ENCODE assay signal across 8 cellular contexts in the genomic region with DNA sequence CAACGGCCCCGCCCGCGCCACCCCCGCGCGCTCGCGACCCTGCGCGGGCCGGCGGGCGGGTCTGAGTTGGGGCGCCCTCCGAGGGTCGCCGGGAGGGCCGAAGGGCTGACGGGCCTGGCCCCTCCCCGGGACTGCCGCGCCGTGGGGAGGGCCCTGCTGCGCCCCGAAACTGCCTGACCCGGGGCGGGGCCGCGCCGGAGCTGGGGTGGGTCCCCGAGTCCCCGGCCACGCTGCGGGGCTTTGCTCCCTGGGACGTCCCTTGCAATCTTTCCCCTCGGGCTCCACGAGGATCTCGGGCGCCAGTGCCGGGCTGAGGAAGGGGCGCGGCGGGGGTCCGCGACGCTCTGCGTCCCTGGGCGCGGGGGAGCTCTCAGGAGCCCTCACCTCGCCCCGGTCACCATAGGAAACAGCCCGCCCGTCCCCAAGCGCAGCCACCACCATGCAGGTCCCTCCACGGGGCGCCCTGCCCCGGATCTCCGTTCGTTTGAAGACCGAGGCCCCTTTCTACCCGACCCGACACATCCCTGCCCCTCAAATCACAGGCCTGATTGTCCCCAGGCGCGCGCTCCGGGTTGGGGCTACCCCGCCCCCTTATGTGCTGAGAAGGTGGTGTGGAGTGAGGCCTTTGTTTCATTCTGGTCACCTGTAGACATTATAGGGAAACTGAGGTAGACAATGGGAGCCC. TPM values are rescaled to one million over a fixed set of nuclear protein-coding genes. Genes with fewer than 3 reads are reported as not detected.
A peak's percentile ranks its signal among the peaks of the same experiment; 100 is the strongest.
DNase-seq lines count a peak whose midpoint lies in the region; ATAC-seq, FAIRE-seq and TF ChIP-seq lines count a peak whose summit lies in the region.

No MANE protein-coding gene starts in this region.

- H3K27ac ChIP-seq in effector memory CD4-positive, alpha-beta T cell (ENCODE audit: insufficient read depth, low read length, poor library complexity, severe bottlenecking): peak overlapping the region; percentile 75

- H3K4me3 Mint-ChIP-seq in mesothelial cell of epicardium: peak overlapping the region; percentile 77
- peak overlapping the region; percentile 85 for H3K4me3 Mint-ChIP-seq in stimulated activated naive CD8-positive, alpha-beta T cell treated with anti-CD3 and anti-CD28 coated beads, Interleukin-15, Interleukin-2, amounts not matched to agents 100 ng/mL and 50 ng/mL, for 24 hours

- H3K4me1 Mint-ChIP-seq in mesothelial cell of epicardium: peaks cover 42% of the 10 kb centered on the region
- peaks cover 35% of the 10 kb centered on the region for H3K4me1 Mint-ChIP-seq in stimulated activated naive CD8-positive, alpha-beta T cell treated with anti-CD3 and anti-CD28 coated beads, Interleukin-15, Interleukin-2, amounts not matched to agents 100 ng/mL and 50 ng/mL, for 24 hours (ENCODE audit: low read depth)

- no peak for DNase-seq in AG09309 (ENCODE audit: low read depth)
- DNase-seq in GM19239 (ENCODE audit: insufficient read length, low spot score): no peak
- DNase-seq in NCI-H1930 (lab: John Stamatoyannopoulos, UW): peak; percentile 68 to 83
- DNase-seq in activated CD4-positive, alpha-beta T cell treated with anti-CD3 and anti-CD28 coated beads, Interleukin-2, amount 50 U/mL, for 1 hour: peak; percentile 46
- DNase-seq in effector memory CD4-positive, alpha-beta T cell: peak; percentile 34 to 44 (median 38)
- peak in 1 of 2 experiments; percentile 74 for DNase-seq in mesothelial cell of epicardium (ENCODE audit: low spot score in 2 of 2, unreplicated experiment in 2 of 2)

- peak overlapping the region; percentile 57 for H3K4me3 ChIP-seq in AG09309 (ENCODE audit: control insufficient read depth, low read depth, low read length)
- H3K4me3 ChIP-seq in effector memory CD4-positive, alpha-beta T cell (ENCODE audit: insufficient read depth, low read depth, low read length, poor library complexity, severe bottlenecking): peak overlapping the region; percentile 67

- no peak for TF ChIP-seq CTCF in AG09309 (IDR thresholded peaks at IDR 0.05; ENCODE audit: control insufficient read depth, insufficient read depth, low read depth, low read length, missing control alignments)
- no peak for TF ChIP-seq CTCF in mesothelial cell of epicardium (IDR thresholded peaks at IDR 0.05; ENCODE audit: unreplicated experiment)

- H3K36me3 ChIP-seq in effector memory CD4-positive, alpha-beta T cell (ENCODE audit: control insufficient read depth, insufficient read depth, low read length): peaks cover 28% of the 10 kb centered on the region

- no peaks in the 10 kb centered on the region for H3K27me3 ChIP-seq in effector memory CD4-positive, alpha-beta T cell (replicated peaks; ENCODE audit: control insufficient read depth, insufficient read depth, low read length, poor library complexity, severe bottlenecking)

- no peaks in the 10 kb centered on the region for H3K9me3 Mint-ChIP-seq in mesothelial cell of epicardium
- H3K9me3 Mint-ChIP-seq in stimulated activated naive CD8-positive, alpha-beta T cell treated with anti-CD3 and anti-CD28 coated beads, Interleukin-15, Interleukin-2, amounts not matched to agents 100 ng/mL and 50 ng/mL, for 24 hours: no peaks in the 10 kb centered on the region

- no peaks in the 10 kb centered on the region for H3K9me3 ChIP-seq in effector memory CD4-positive, alpha-beta T cell (ENCODE audit: control insufficient read depth, low read length)

- peaks cover 38% of the 10 kb centered on the region for H3K36me3 Mint-ChIP-seq in mesothelial cell of epicardium
- H3K36me3 Mint-ChIP-seq in stimulated activated naive CD8-positive, alpha-beta T cell treated with anti-CD3 and anti-CD28 coated beads, Interleukin-15, Interleukin-2, amounts not matched to agents 100 ng/mL and 50 ng/mL, for 24 hours (ENCODE audit: low read depth): peaks cover 39% of the 10 kb centered on the region

- H3K27ac Mint-ChIP-seq in mesothelial cell of epicardium: peak overlapping the region; percentile 98
- H3K27ac Mint-ChIP-seq in stimulated activated naive CD8-positive, alpha-beta T cell treated with anti-CD3 and anti-CD28 coated beads, Interleukin-15, Interleukin-2, amounts not matched to agents 100 ng/mL and 50 ng/mL, for 24 hours: peak overlapping the region; percentile 88

- peaks cover 55% of the 10 kb centered on the region for H3K4me1 ChIP-seq in effector memory CD4-positive, alpha-beta T cell (ENCODE audit: control insufficient read depth, insufficient read depth, low read length, poor library complexity, severe bottlenecking)

- peak; percentile 75 for FAIRE-seq in GM19239 (lab: Jason Lieb, UNC)

- ATAC-seq in HG03108 (IDR thresholded peaks at IDR 0.05; ENCODE audit: unreplicated experiment): no peak

- peaks cover 2% of the 10 kb centered on the region for H3K27me3 Mint-ChIP-seq in mesothelial cell of epicardium (ENCODE audit: low read depth)
- H3K27me3 Mint-ChIP-seq in stimulated activated naive CD8-positive, alpha-beta T cell treated with anti-CD3 and anti-CD28 coated beads, Interleukin-15, Interleukin-2, amounts not matched to agents 100 ng/mL and 50 ng/mL, for 24 hours: no peaks in the 10 kb centered on the region

RNA-seq across cellular contexts. Expression of gene ACTG1, which starts 0.5 kb away (rescaled TPM):
- total RNA-seq in mesothelial cell of epicardium: 4,391 to 4,678 TPM (median 4,589 TPM) in 3 replicates

RNA-seq across cellular contexts. Expression of gene FSCN2, which starts 15.1 kb away (rescaled TPM):
- total RNA-seq in mesothelial cell of epicardium: 13.0 to 17.3 TPM (median 13.3 TPM) in 3 replicates

RNA-seq across cellular contexts. Expression of gene FAAP100, which starts 39.0 kb away (rescaled TPM):
- total RNA-seq in mesothelial cell of epicardium: 35.4 to 37.2 TPM (median 36.0 TPM) in 3 replicates

Comparison
In these comparisons a context has a peak if more than half of its experiments do, and no peak if none do; other contexts are left out.
1. DNase-seq: peak in NCI-H1930 (2 of 2), activated CD4-positive, alpha-beta T cell treated with anti-CD3 and anti-CD28 coated beads, Interleukin-2, amount 50 U/mL, for 1 hour (single experiment) and effector memory CD4-positive, alpha-beta T cell (3 of 3); none in AG09309 (single experiment) and GM19239 (single experiment).